Comparison of ENCODE assay signal across 22 cellular contexts in the genomic region with DNA sequence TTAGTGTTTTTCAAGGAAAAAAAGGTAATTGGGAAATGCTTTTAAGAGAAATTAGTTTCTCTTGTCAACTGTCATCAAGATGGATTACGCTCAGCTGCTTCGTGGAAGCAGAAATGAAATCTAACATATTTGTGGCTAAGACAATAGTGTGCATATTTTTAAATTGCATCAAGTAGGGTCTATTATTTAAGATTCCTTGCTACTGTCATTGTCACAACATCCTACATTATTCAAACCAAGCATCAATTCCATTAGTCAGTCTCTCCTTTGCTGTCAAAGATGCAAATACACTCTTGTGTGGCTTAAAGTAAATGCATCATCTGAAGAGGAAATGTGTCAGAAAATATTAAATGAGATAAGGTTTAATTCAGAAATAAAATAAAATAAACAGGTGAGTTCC.
"Had no signal": no experiment of that assay in that cellular context is flagged by ENCODE, and none has a peak within 500 bp of the region (broad histone marks: within the 10 kb centered on the region; RNA-seq: fewer than 3 reads in every experiment).

No MANE protein-coding gene starts in this region.

- H3K27ac ChIP-seq: colonic mucosa, coronary artery, dorsolateral prefrontal cortex, epithelial cell of prostate, esophagus muscularis mucosa, esophagus squamous epithelium, foreskin keratinocyte, gastrocnemius medialis, gastroesophageal sphincter, heart left ventricle, heart right ventricle had no signal

- H3K4me3 ChIP-seq: colonic mucosa, coronary artery, dorsolateral prefrontal cortex, esophagus muscularis mucosa, esophagus squamous epithelium, gastrocnemius medialis, gastroesophageal sphincter, heart left ventricle, heart right ventricle had no signal

- H3K9me3 ChIP-seq: colonic mucosa, esophagus muscularis mucosa, esophagus squamous epithelium, gastrocnemius medialis, gastroesophageal sphincter, heart left ventricle, heart right ventricle had no signal

- H3K36me3 ChIP-seq: colonic mucosa, esophagus muscularis mucosa, esophagus squamous epithelium, gastrocnemius medialis, gastroesophageal sphincter, heart left ventricle, heart right ventricle had no signal

- DNase-seq: colonic mucosa; cortex of kidney; dorsolateral prefrontal cortex; effector CD4-positive, alpha-beta T cell; effector CD8-positive, alpha-beta T cell; effector memory CD4-positive, alpha-beta T cell; effector memory CD8-positive, alpha-beta T cell; endodermal cell; erythroblast; esophagus squamous epithelium; foreskin fibroblast; foreskin keratinocyte; foreskin melanocyte; gastrocnemius medialis; glutamatergic neuron; head of caudate nucleus; heart left ventricle; heart right ventricle had no signal

- H3K27me3 ChIP-seq: colonic mucosa, dorsolateral prefrontal cortex, esophagus muscularis mucosa, esophagus squamous epithelium, foreskin keratinocyte, gastrocnemius medialis, gastroesophageal sphincter, heart left ventricle, heart right ventricle had no signal
